In genomic region chr11:3722100-3722499, GRCh38 we compare ENCODE assay signal across 15 cellular contexts. TPM values are rescaled to one million over a fixed set of nuclear protein-coding genes. Genes with fewer than 3 reads are reported as not detected.
DNase-seq lines count a peak whose midpoint lies in the region; ATAC-seq and TF ChIP-seq lines count a peak whose summit lies in the region.
"Had no signal": no experiment of that assay in that cellular context is flagged by ENCODE, and none has a peak within 500 bp of the region (broad histone marks: within the 10 kb centered on the region; RNA-seq: fewer than 3 reads in every experiment).

No MANE protein-coding gene starts in this region.

- ATAC-seq in GM19324 (IDR thresholded peaks at IDR 0.05; ENCODE audit: low FRiP score, unreplicated experiment): no peak
- ATAC-seq in stimulated activated naive B cell treated with anti-CD40 and anti-IgM and Interleukin-4, amounts not matched to agents 10 μg/mL and 1 μg/mL and 100 μg/mL, for 72 hours (replicated peaks): no peak

- H3K4me1 ChIP-seq in ACC112 (ENCODE audit: control insufficient read depth, insufficient read depth, low read length, unreplicated experiment): peaks cover 14% of the 10 kb centered on the region

- H3K36me3 ChIP-seq in ACC112 (ENCODE audit: insufficient read depth, low read length): peaks cover 65% of the 10 kb centered on the region

- H3K4me3 ChIP-seq in ACC112 (ENCODE audit: low read depth, low read length) (no peak overlapping the region), HL-60 (replicated peaks; ENCODE audit: insufficient read depth, low read length) (no peak overlapping the region)

- H3K36me3 Mint-ChIP-seq in chondrocyte (ENCODE audit: low read depth) (peaks cover 42% of the 10 kb centered on the region), osteocyte (ENCODE audit: unreplicated experiment) (peaks cover 55% of the 10 kb centered on the region)
- H3K36me3 Mint-ChIP-seq in stimulated activated naive B cell treated with anti-CD40 and anti-IgM and Interleukin-4, amounts not matched to agents 10 μg/mL and 1 μg/mL and 100 μg/mL, for 72 hours: peaks cover 45 to 53% of the 10 kb centered on the region in 2 donors

- H3K27me3 ChIP-seq in ACC112 (ENCODE audit: insufficient read depth, low read length) (no peaks in the 10 kb centered on the region), HL-60 (ENCODE audit: insufficient read depth, poor library complexity, severe bottlenecking) (no peaks in the 10 kb centered on the region)

- no peak for DNase-seq in HL-60 (ENCODE audit: low read depth in 1 of 2, low spot score in 1 of 2)
- no peak for DNase-seq in chondrocyte (ENCODE audit: low spot score)
- DNase-seq in osteocyte (ENCODE audit: extremely low spot score, unreplicated experiment): no peak
- DNase-seq in NCI-H2196 (lab: John Stamatoyannopoulos, UW; ENCODE audit: unreplicated experiment): no peak
- DNase-seq in stimulated activated naive B cell treated with anti-CD40 and anti-IgM and Interleukin-4, amounts not matched to agents 10 μg/mL and 1 μg/mL and 100 μg/mL, for 72 hours: no peak
- DNase-seq in iPS-NIHi11 (ENCODE audit: low spot score): no peak
- DNase-seq: COR-L47, GF-D8, H9, NCI-H1105 treated with DMSO at 0.1 percent for 48 hours, NCI-H187 treated with DMSO at 0.1 percent for 48 hours, NCI-H69, SHP77 treated with DMSO at 0.1 percent for 48 hours had no signal

- no peaks in the 10 kb centered on the region for H3K27me3 Mint-ChIP-seq in chondrocyte (ENCODE audit: low read depth)
- H3K27me3 Mint-ChIP-seq in osteocyte (ENCODE audit: unreplicated experiment): no peaks in the 10 kb centered on the region
- no peaks in the 10 kb centered on the region for H3K27me3 Mint-ChIP-seq in stimulated activated naive B cell treated with anti-CD40 and anti-IgM and Interleukin-4, amounts not matched to agents 10 μg/mL and 1 μg/mL and 100 μg/mL, for 72 hours

- H3K4me1 Mint-ChIP-seq in chondrocyte (ENCODE audit: low read depth) (peaks cover 10% of the 10 kb centered on the region), osteocyte (ENCODE audit: unreplicated experiment) (peaks cover 15% of the 10 kb centered on the region)
- H3K4me1 Mint-ChIP-seq in stimulated activated naive B cell treated with anti-CD40 and anti-IgM and Interleukin-4, amounts not matched to agents 10 μg/mL and 1 μg/mL and 100 μg/mL, for 72 hours: no peaks in the 10 kb centered on the region
- H3K4me1 Mint-ChIP-seq: H9 had no signal

- peak overlapping the region; percentile 83 for H3K27ac Mint-ChIP-seq in chondrocyte (ENCODE audit: unreplicated experiment)
- H3K27ac Mint-ChIP-seq in osteocyte (ENCODE audit: unreplicated experiment): peak overlapping the region; percentile 23
- no peak overlapping the region for H3K27ac Mint-ChIP-seq in stimulated activated naive B cell treated with anti-CD40 and anti-IgM and Interleukin-4, amounts not matched to agents 10 μg/mL and 1 μg/mL and 100 μg/mL, for 72 hours

- H3K79me2 ChIP-seq in ACC112 (ENCODE audit: control insufficient read depth, insufficient read depth, low read length, unreplicated experiment): peaks cover 9% of the 10 kb centered on the region

- H3K4me3 Mint-ChIP-seq in chondrocyte (ENCODE audit: unreplicated experiment) (no peak overlapping the region), osteocyte (ENCODE audit: unreplicated experiment) (no peak overlapping the region)
- H3K4me3 Mint-ChIP-seq in stimulated activated naive B cell treated with anti-CD40 and anti-IgM and Interleukin-4, amounts not matched to agents 10 μg/mL and 1 μg/mL and 100 μg/mL, for 72 hours: no peak overlapping the region
- H3K4me3 Mint-ChIP-seq: H9 had no signal

- H3K9me3 Mint-ChIP-seq in chondrocyte (ENCODE audit: low read depth): peaks cover 5% of the 10 kb centered on the region
- no peaks in the 10 kb centered on the region for H3K9me3 Mint-ChIP-seq in osteocyte (ENCODE audit: unreplicated experiment)
- H3K9me3 Mint-ChIP-seq in stimulated activated naive B cell treated with anti-CD40 and anti-IgM and Interleukin-4, amounts not matched to agents 10 μg/mL and 1 μg/mL and 100 μg/mL, for 72 hours: no peaks in the 10 kb centered on the region
- H3K9me3 Mint-ChIP-seq: H9 had no signal

- H3K27ac ChIP-seq in ACC112 (ENCODE audit: low read depth, low read length) (peak overlapping the region; percentile 97), HL-60 (replicated peaks) (peak overlapping the region; percentile 51; the same call in 1 of the 2 replicates)

- TF ChIP-seq CTCF in HL-60 (IDR thresholded peaks at IDR 0.05; ENCODE audit: insufficient read depth, low read length): no peak
- TF ChIP-seq CTCF in chondrocyte (IDR thresholded peaks at IDR 0.05): no peak
- TF ChIP-seq CTCF in osteocyte (IDR thresholded peaks at IDR 0.05): no peak

- no peak overlapping the region for H2AFZ ChIP-seq in ACC112 (ENCODE audit: low read length, unreplicated experiment)

RNA-seq across cellular contexts. Expression of gene CHRNA10, which starts 50.9 kb away (rescaled TPM):
- total RNA-seq in chondrocyte (0.75 to 1.2 TPM (median 0.79 TPM) in 3 replicates), osteocyte (0.94 and 1.1 TPM in 2 replicates)
